8 cellular contexts compared by ENCODE assay signal in the genomic region with DNA sequence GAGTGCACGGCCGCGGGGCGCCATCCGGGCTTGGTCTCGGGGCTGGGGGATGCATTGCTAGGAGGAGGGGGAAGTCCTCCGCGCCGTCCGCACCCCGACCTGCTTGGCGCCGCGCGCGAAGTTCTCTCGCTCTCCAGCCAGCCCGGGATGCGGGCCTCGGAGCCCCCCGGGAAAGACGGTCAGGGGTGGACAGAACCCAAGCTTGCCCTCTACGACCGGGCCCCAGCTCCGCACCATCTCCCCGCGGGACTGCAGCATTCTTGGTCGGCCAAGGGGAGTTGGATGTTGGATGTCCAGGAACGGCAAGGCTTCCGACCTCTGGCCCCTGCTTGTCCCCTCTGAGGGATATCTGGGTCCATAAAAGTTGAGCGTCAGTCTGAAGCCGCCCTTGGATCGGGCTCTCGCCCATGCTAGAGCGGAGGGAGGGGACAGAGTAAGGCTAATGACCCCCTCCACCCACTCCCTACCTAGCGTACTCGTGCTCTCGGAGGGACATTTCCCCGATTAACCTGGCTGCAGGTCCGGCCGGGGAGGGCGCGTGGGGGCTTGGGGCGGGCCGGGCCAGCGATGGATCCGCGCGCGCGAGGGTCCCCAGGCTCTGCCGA. TPM values are rescaled to one million over a fixed set of nuclear protein-coding genes. Genes with fewer than 3 reads are reported as not detected.
DNase-seq lines count a peak whose midpoint lies in the region; ATAC-seq and TF ChIP-seq lines count a peak whose summit lies in the region.

No MANE protein-coding gene starts in this region.

- H2AFZ ChIP-seq in Karpas-422 (ENCODE audit: low read length): peak overlapping the region; percentile 94; the same call in 1 of the 2 replicates
- no peak overlapping the region for H2AFZ ChIP-seq in neural cell (ENCODE audit: low read depth, low read length)

- H3K4me3 Mint-ChIP-seq in CD14-positive monocyte: peak overlapping the region; percentile 65 to 84

- no peaks in the 10 kb centered on the region for H3F3A ChIP-seq in neural cell (ENCODE audit: insufficient read depth, low read length, poor library complexity, severe bottlenecking)

- peaks cover 0 to 13% (median 5%) of the 10 kb centered on the region in 7 donors for H3K9me3 Mint-ChIP-seq in CD14-positive monocyte

- no peak for TF ChIP-seq EP300 in neural cell (conservative IDR thresholded peaks at IDR 0.05; ENCODE audit: poor library complexity, severe bottlenecking)

- no peak for TF ChIP-seq RAD21 in neural cell (conservative IDR thresholded peaks at IDR 0.05)

- no peak for DNase-seq in CD14-positive monocyte (ENCODE audit: low spot score)
- no peak for DNase-seq in Karpas-422
- no peak for DNase-seq in colonic mucosa
- DNase-seq in stimulated activated CD4-positive, alpha-beta T cell treated with anti-CD3 and anti-CD28 coated beads, Interleukin-4, amount 100 ng/mL, for 4 hours: no peak
- DNase-seq in GM20000 (ENCODE audit: low spot score): no peak

- H3K4me3 ChIP-seq in Karpas-422 (ENCODE audit: low read length): peak overlapping the region; percentile 63
- peak overlapping the region; percentile 24 for H3K4me3 ChIP-seq in colonic mucosa
- peak overlapping the region; percentile 99 for H3K4me3 ChIP-seq in neural cell (ENCODE audit: low read length)

- peaks cover 40 to 59% (median 41%) of the 10 kb centered on the region in 3 donors for H3K27me3 Mint-ChIP-seq in CD14-positive monocyte (ENCODE audit: low read depth in 3 of 3)

- peak overlapping the region; percentile 75 for H3K4me2 ChIP-seq in Karpas-422 (ENCODE audit: low read depth, low read length, poor library complexity, severe bottlenecking)
- peak overlapping the region; percentile 65 for H3K4me2 ChIP-seq in neural cell (ENCODE audit: low read length)

- H3K9me2 ChIP-seq in Karpas-422 (replicated peaks; ENCODE audit: insufficient read depth, low read length): no peaks in the 10 kb centered on the region
- H3K9me2 ChIP-seq in neural cell (ENCODE audit: insufficient read depth, low read length): no peaks in the 10 kb centered on the region

- no peaks in the 10 kb centered on the region for H3K79me2 ChIP-seq in Karpas-422 (ENCODE audit: low read length)
- H3K79me2 ChIP-seq in neural cell (replicated peaks; ENCODE audit: insufficient read depth, low read length): peaks cover 27% of the 10 kb centered on the region

- H3K4me1 Mint-ChIP-seq in CD14-positive monocyte: peaks cover 5% of the 10 kb centered on the region

- no peaks in the 10 kb centered on the region for H3K36me3 ChIP-seq in Karpas-422 (ENCODE audit: insufficient read depth, low read length)
- H3K36me3 ChIP-seq in colonic mucosa: no peaks in the 10 kb centered on the region
- peaks cover 4% of the 10 kb centered on the region for H3K36me3 ChIP-seq in neural cell (ENCODE audit: insufficient read depth, low read length)

- H3K9me3 ChIP-seq in Karpas-422 (ENCODE audit: low read length) (no peaks in the 10 kb centered on the region), colonic mucosa (no peaks in the 10 kb centered on the region), neural cell (ENCODE audit: low read length) (no peaks in the 10 kb centered on the region)

- no peak overlapping the region for H3K27ac ChIP-seq in Karpas-422 (ENCODE audit: low read length)
- no peak overlapping the region for H3K27ac ChIP-seq in colonic mucosa
- H3K27ac ChIP-seq in neural cell (ENCODE audit: low read length): peak overlapping the region; percentile 76

- intact Hi-C loops in CD14-positive monocyte (cut with micrococcal nuclease) (no loop called here), colonic mucosa (cut with DNase I) (no loop called here)

- H4K20me1 ChIP-seq in Karpas-422 (ENCODE audit: insufficient read depth, low read depth, low read length): no peaks in the 10 kb centered on the region; the same call in 1 of the 2 replicates
- H4K20me1 ChIP-seq in neural cell (ENCODE audit: insufficient read depth): no peaks in the 10 kb centered on the region

- H3K27me3 ChIP-seq in Karpas-422 (ENCODE audit: low read length) (no peaks in the 10 kb centered on the region), colonic mucosa (peaks cover 37% of the 10 kb centered on the region), neural cell (ENCODE audit: insufficient read depth, low read depth, low read length) (no peaks in the 10 kb centered on the region)

- TF ChIP-seq CTCF in CD14-positive monocyte (IDR thresholded peaks at IDR 0.05) (no peak), colonic mucosa (IDR thresholded peaks at IDR 0.05) (no peak), neural cell (IDR thresholded peaks at IDR 0.05; ENCODE audit: poor library complexity, severe bottlenecking) (no peak), GM20000 (IDR thresholded peaks at IDR 0.05; ENCODE audit: extremely low read depth, missing control alignments) (no peak)

- peaks cover 5% of the 10 kb centered on the region for H3K4me1 ChIP-seq in Karpas-422 (ENCODE audit: low read length)
- no peaks in the 10 kb centered on the region for H3K4me1 ChIP-seq in colonic mucosa

- no peak overlapping the region for H3K27ac Mint-ChIP-seq in CD14-positive monocyte

- no peak for ATAC-seq in GM21360 (IDR thresholded peaks at IDR 0.05; ENCODE audit: unreplicated experiment)
- no peak for ATAC-seq in HG03039 (IDR thresholded peaks at IDR 0.05; ENCODE audit: unreplicated experiment)

- H3K9ac ChIP-seq in Karpas-422 (ENCODE audit: low read length) (peak overlapping the region; percentile 77; the same call in 1 of the 2 replicates), colonic mucosa (ENCODE audit: low read depth in 2 of 2, low read length in 2 of 2) (no peak overlapping the region), neural cell (ENCODE audit: low read length) (peak overlapping the region; percentile 83)

- no peaks in the 10 kb centered on the region for H3K36me3 Mint-ChIP-seq in CD14-positive monocyte

TF ChIP-seq in neural cell, 6 proteins besides CTCF, POLR2A, EP300 and RAD21:
- TF ChIP-seq POLR2AphosphoS5 (IDR thresholded peaks at IDR 0.05) (peak; percentile 1), MXI1 (conservative IDR thresholded peaks at IDR 0.05; ENCODE audit: poor library complexity, severe bottlenecking) (peak; percentile 85), SMC3 (conservative IDR thresholded peaks at IDR 0.05; ENCODE audit: poor library complexity) (no peak)

RNA-seq across cellular contexts. Expression of gene DISP3, which starts 0.5 kb away (rescaled TPM):
- polyA plus RNA-seq in CD14-positive monocyte: not detected
- total RNA-seq in Karpas-422 (2014; rRNA removed; shearing (Covaris generic); ENCODE audit: low replicate concordance): 0.04 and 0.25 TPM in 2 replicates
- total RNA-seq in colonic mucosa: under 1 TPM; 0.10 to 0.13 TPM
- polyA plus RNA-seq in neural cell: 14.9 and 21.8 TPM in 2 replicates
- polyA minus RNA-seq in neural cell: 13.2 and 16.3 TPM in 2 replicates

Comparison
In these comparisons a context has a peak if more than half of its experiments do, and no peak if none do; other contexts are left out.
1. H3K4me3 ChIP-seq: peak in every context shown above with its lines; median percentile 99 in neural cell; 63 in Karpas-422; 24 in colonic mucosa.
2. H3K9ac ChIP-seq: peak in Karpas-422 (single experiment) and neural cell (single experiment); none in colonic mucosa (0 of 2).